ENCODE assay signal across 8 cellular contexts in the genomic region with DNA sequence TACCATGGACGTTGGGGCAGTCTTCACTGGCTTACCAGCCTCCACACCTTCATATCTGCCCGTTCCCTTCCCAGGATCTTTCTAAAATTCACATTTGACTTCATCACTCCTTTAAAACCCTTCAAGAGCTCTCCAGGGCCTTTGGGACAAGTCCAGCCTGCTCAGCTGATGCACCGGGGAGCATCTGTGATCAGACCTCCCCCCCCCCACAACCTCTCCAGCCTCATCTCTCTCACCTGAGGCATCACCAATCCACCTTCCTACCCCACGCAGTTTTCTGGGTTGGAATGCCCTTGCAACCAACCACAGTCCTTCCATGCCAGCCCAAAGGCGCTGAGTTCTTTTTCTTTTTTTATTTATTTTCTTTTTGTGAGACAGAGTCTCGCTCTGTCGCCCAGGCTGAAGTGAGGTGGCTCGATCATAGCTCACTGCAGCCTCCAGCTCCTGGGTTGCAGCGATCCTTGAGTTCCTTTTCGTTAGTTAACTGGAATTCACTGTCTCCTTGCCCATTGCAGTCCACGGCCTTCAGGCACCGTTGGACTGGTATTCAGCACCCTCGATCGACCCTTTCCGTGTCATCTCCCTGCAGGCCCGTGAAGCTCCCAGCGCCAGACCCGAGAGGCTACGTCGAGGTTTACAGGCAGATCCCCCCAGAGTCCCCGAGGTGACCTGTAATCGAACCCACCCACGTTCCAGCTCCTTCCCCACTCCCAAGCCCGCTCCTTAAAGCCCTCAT. TPM values are rescaled to one million over a fixed set of nuclear protein-coding genes. Genes with fewer than 3 reads are reported as not detected.
A peak's percentile ranks its signal among the peaks of the same experiment; 100 is the strongest.
DNase-seq lines count a peak whose midpoint lies in the region; FAIRE-seq and TF ChIP-seq lines count a peak whose summit lies in the region.

No MANE protein-coding gene starts in this region.

- H3K9me3 ChIP-seq in Peyer's patch: no peaks in the 10 kb centered on the region
- no peaks in the 10 kb centered on the region for H3K9me3 ChIP-seq in endodermal cell (ENCODE audit: control insufficient read depth, low read length)
- H3K9me3 ChIP-seq in mucosa of stomach (ENCODE audit: control insufficient read depth, low read length): no peaks in the 10 kb centered on the region

- peak overlapping the region; percentile 88 for H3K27ac Mint-ChIP-seq in endodermal cell

- peaks cover 7% of the 10 kb centered on the region for H3K4me1 Mint-ChIP-seq in endodermal cell

- no peak for TF ChIP-seq CTCF in Peyer's patch (IDR thresholded peaks at IDR 0.05)
- no peak for TF ChIP-seq CTCF in endodermal cell (conservative IDR thresholded peaks at IDR 0.05)

- peaks cover 26% of the 10 kb centered on the region for H3K36me3 Mint-ChIP-seq in endodermal cell (ENCODE audit: low read depth)

- H3K4me1 ChIP-seq in Peyer's patch (peaks cover 4 to 19% (median 14%) of the 10 kb centered on the region in 4 donors), endodermal cell (ENCODE audit: control insufficient read depth, insufficient read depth, low read length) (no peaks in the 10 kb centered on the region), mucosa of stomach (ENCODE audit: control insufficient read depth, insufficient read depth, low read length) (peaks cover 13% of the 10 kb centered on the region)

- no peaks in the 10 kb centered on the region for H3K27me3 Mint-ChIP-seq in endodermal cell (ENCODE audit: insufficient read depth)

- DNase-seq in NCI-H82 (lab: John Stamatoyannopoulos, UW): peak; percentile 48
- DNase-seq in NCI-H82 treated with DMSO at 0.1 percent for 48 hours (lab: John Stamatoyannopoulos, UW; ENCODE audit: unreplicated experiment): no peak
- DNase-seq in Peyer's patch: no peak
- no peak for DNase-seq in endodermal cell
- DNase-seq in GM12892 (ENCODE audit: insufficient read length): no peak
- DNase-seq in ureter (ENCODE audit: low spot score): no peak
- DNase-seq in DMS79 treated with DMSO at 0.1 percent for 48 hours (lab: John Stamatoyannopoulos, UW): no peak

- H3K36me3 ChIP-seq in Peyer's patch (peaks cover 0 to 15% (median 0%) of the 10 kb centered on the region in 3 donors), endodermal cell (ENCODE audit: control insufficient read depth, insufficient read depth, low read length) (peaks cover 5% of the 10 kb centered on the region), mucosa of stomach (ENCODE audit: control insufficient read depth, insufficient read depth, low read length) (no peaks in the 10 kb centered on the region)

- H3K9me3 Mint-ChIP-seq in endodermal cell: no peaks in the 10 kb centered on the region

- peak overlapping the region; percentile 99 for H3K4me3 Mint-ChIP-seq in endodermal cell

- WGBS in endodermal cell (ENCODE audit: insufficient coverage in 1 of 2, insufficient read length in 1 of 2), 2 experiments: 24 to 26% methylated on average over 18 to 24 of the region's 24 CpGs

- peak overlapping the region; percentile 93 for H3K9ac ChIP-seq in endodermal cell (ENCODE audit: extremely low read depth, low read length, poor library complexity, severe bottlenecking)
- H3K9ac ChIP-seq in mucosa of stomach (ENCODE audit: low read length): peak overlapping the region; percentile 96

- no peak for FAIRE-seq in GM12892 (lab: Jason Lieb, UNC)

- H3K27me3 ChIP-seq in Peyer's patch (no peaks in the 10 kb centered on the region), endodermal cell (ENCODE audit: control insufficient read depth, insufficient read depth, low read length, poor library complexity, severe bottlenecking) (no peaks in the 10 kb centered on the region), mucosa of stomach (ENCODE audit: control insufficient read depth, insufficient read depth, low read length) (no peaks in the 10 kb centered on the region)

- H3K27ac ChIP-seq in Peyer's patch: peak overlapping the region; percentile 47 to 80 (median 70)
- H3K27ac ChIP-seq in endodermal cell (ENCODE audit: low read depth, low read length): no peak overlapping the region

- TF ChIP-seq POLR2A in Peyer's patch (IDR thresholded peaks at IDR 0.05) (no peak), GM12892 (IDR thresholded peaks at IDR 0.05; ENCODE audit: low read depth, low read length) (no peak)

- H3K4me3 ChIP-seq in Peyer's patch (peak overlapping the region; percentile 70 to 87 (median 76)), endodermal cell (ENCODE audit: low read length) (peak overlapping the region; percentile 98), mucosa of stomach (ENCODE audit: low read length) (peak overlapping the region; percentile 94)

RNA-seq across cellular contexts. Expression of a gene that starts 0.7 kb away (rescaled TPM):
- total RNA-seq in Peyer's patch (10 to 100 TPM; 10.7 to 40.5 (median 18.7) TPM), endodermal cell (10 to 100 TPM; 16.2 to 17.2 TPM), ureter (10.3 TPM)
- polyA plus RNA-seq in endodermal cell (2013, experiment 1 of 2): 10.3 TPM
- polyA plus RNA-seq in endodermal cell (2013, experiment 2 of 2): 10.9 TPM
- 3.7 TPM for polyA plus RNA-seq in GM12892 (2012; ENCODE audit: missing spikeins)

RNA-seq across cellular contexts. Expression of a gene that starts 0.8 kb away (rescaled TPM):
- total RNA-seq in Peyer's patch (10 to 100 TPM; 22.6 to 79.2 (median 23.8) TPM), endodermal cell (10 to 100 TPM; 30.9 to 43.5 TPM), ureter (11.4 TPM)
- 21.3 TPM for polyA plus RNA-seq in endodermal cell (2013, experiment 1 of 2)
- 22.8 TPM for polyA plus RNA-seq in endodermal cell (2013, experiment 2 of 2)
- polyA plus RNA-seq in GM12892 (2012; ENCODE audit: missing spikeins): 7.2 TPM

RNA-seq across cellular contexts. Expression of a gene that starts 14.7 kb away (rescaled TPM):
- total RNA-seq in Peyer's patch: 10 to 100 TPM; 13.2 to 27.9 (median 22.5) TPM
- 10 to 100 TPM; 48.6 to 59.0 TPM for total RNA-seq in endodermal cell
- 81.5 TPM for polyA plus RNA-seq in endodermal cell (2013, experiment 1 of 2)
- 71.7 TPM for polyA plus RNA-seq in endodermal cell (2013, experiment 2 of 2)
- polyA plus RNA-seq in GM12892 (2012; ENCODE audit: missing spikeins): 60.1 TPM
- 53.1 TPM for total RNA-seq in ureter

RNA-seq across cellular contexts. Expression of a gene that starts 30.6 kb away (rescaled TPM):
- 10 to 100 TPM in 1 of 4 donors, 1 to 10 TPM in 3; 2.1 to 39.6 (median 4.2) TPM for total RNA-seq in Peyer's patch
- 10 to 100 TPM; 24.3 to 26.1 TPM for total RNA-seq in endodermal cell
- polyA plus RNA-seq in endodermal cell (2013, experiment 1 of 2): 27.6 TPM
- polyA plus RNA-seq in endodermal cell (2013, experiment 2 of 2): 28.1 TPM
- polyA plus RNA-seq in GM12892 (2012; ENCODE audit: missing spikeins): 11.9 TPM
- total RNA-seq in ureter: 19.7 TPM

RNA-seq across cellular contexts. Expression of a gene that starts 53.6 kb away (rescaled TPM):
- total RNA-seq in Peyer's patch (10 to 100 TPM; 31.3 to 90.8 (median 40.7) TPM), endodermal cell (10 to 100 TPM in 1 of 2 donors, 1 to 10 TPM in 1; 3.5 to 11.5 TPM), ureter (10.9 TPM)
- 11.8 TPM for polyA plus RNA-seq in endodermal cell (2013, experiment 1 of 2)
- 9.1 TPM for polyA plus RNA-seq in endodermal cell (2013, experiment 2 of 2)
- 12.0 TPM for polyA plus RNA-seq in GM12892 (2012; ENCODE audit: missing spikeins)
